1 cellular context compared by ENCODE assay signal in genomic region chr1:204104331-204105222, GRCh38.
TF ChIP-seq lines count a peak whose summit lies in the region.

No MANE protein-coding gene starts in this region.

TF ChIP-seq in H1, 55 proteins besides CTCF, POLR2A, EP300 and RAD21:
- no peak for TF ChIP-seq TAF7 (optimal IDR thresholded peaks at IDR 0.05; ENCODE audit: borderline replicate concordance, low read depth, low read length)
- TF ChIP-seq GTF2F1 (IDR thresholded peaks at IDR 0.05; ENCODE audit: borderline replicate concordance, low read depth, low read length): no peak
- no peak for TF ChIP-seq CHD2 (IDR thresholded peaks at IDR 0.05; ENCODE audit: low read length)
- no peak for TF ChIP-seq TEAD4 (IDR thresholded peaks at IDR 0.05; ENCODE audit: low read depth, low read length)
- no peak for TF ChIP-seq EGR1 (IDR thresholded peaks at IDR 0.05; ENCODE audit: borderline replicate concordance, low read depth, low read length)
